1 cellular context compared by ENCODE assay signal in genomic region chr16:89093602-89094251, GRCh38.
A peak's percentile ranks its signal among the peaks of the same experiment; 100 is the strongest.
TF ChIP-seq lines count a peak whose summit lies in the region.

Gene ACSF3, plus strand, starts transcription at chr16:89093852. Its CDS starts 6,830 bp downstream, at chr16:89100682.

TF ChIP-seq in GM12878, 131 proteins besides CTCF, POLR2A, EP300 and RAD21 (continued from another document and continues in another):
- no peak for TF ChIP-seq REST (IDR thresholded peaks at IDR 0.05; ENCODE audit: low read depth, low read length)
- TF ChIP-seq ZBTB33 (IDR thresholded peaks at IDR 0.05): no peak
- no peak for TF ChIP-seq SUPT20H (IDR thresholded peaks at IDR 0.05; ENCODE audit: borderline replicate concordance, control insufficient read depth, low read depth, low read length)
- peak; percentile 77; the same call in 1 of the 2 replicates for TF ChIP-seq TCF12 (IDR thresholded peaks at IDR 0.05; ENCODE audit: low read depth, low read length)
- TF ChIP-seq NFXL1 (IDR thresholded peaks at IDR 0.05; ENCODE audit: borderline replicate concordance): 0 out of 2 replicates have a peak, but pooled peaks have one; percentile 57
- 0 out of 2 replicates have a peak, but pooled peaks have one; percentile 28 for TF ChIP-seq PAX5 (IDR thresholded peaks at IDR 0.05; ENCODE audit: borderline replicate concordance, low read depth, low read length)
- TF ChIP-seq FOS (IDR thresholded peaks at IDR 0.05; ENCODE audit: borderline replicate concordance, extremely low read depth, insufficient read length): no peak
- peak; percentile 92 for TF ChIP-seq SMARCA5 (IDR thresholded peaks at IDR 0.05)
- no peak for TF ChIP-seq HSF1 (IDR thresholded peaks at IDR 0.05; ENCODE audit: low read depth, low read length)
- TF ChIP-seq BCLAF1 (IDR thresholded peaks at IDR 0.05): peak; percentile 70
- peak; percentile 88 for TF ChIP-seq HCFC1 (IDR thresholded peaks at IDR 0.05; ENCODE audit: low read length)
- TF ChIP-seq SKIL (IDR thresholded peaks at IDR 0.05; ENCODE audit: low read depth, poor library complexity, severe bottlenecking): no peak
- TF ChIP-seq SMAD1 (IDR thresholded peaks at IDR 0.05; ENCODE audit: low read depth, partially characterized antibody): no peak
- TF ChIP-seq YBX1 (IDR thresholded peaks at IDR 0.05): no peak
- TF ChIP-seq MYC (IDR thresholded peaks at IDR 0.05; ENCODE audit: insufficient read depth, insufficient read length, insufficient replicate concordance, low read length, severe bottlenecking): peak; percentile 27
- TF ChIP-seq KLF5 (IDR thresholded peaks at IDR 0.05; ENCODE audit: partially characterized antibody): peak; percentile 58
- no peak for TF ChIP-seq JUND (IDR thresholded peaks at IDR 0.05; ENCODE audit: low read depth, low read length)
- TF ChIP-seq SP1 (IDR thresholded peaks at IDR 0.05; ENCODE audit: low read depth, low read length): peak; percentile 65
- peak; percentile 83 for TF ChIP-seq ZSCAN29 (IDR thresholded peaks at IDR 0.05)
- TF ChIP-seq MEF2A (IDR thresholded peaks at IDR 0.05; ENCODE audit: insufficient read depth, low read depth, low read length): peak; percentile 66; the same call in 1 of the 2 replicates
- TF ChIP-seq HDGF (IDR thresholded peaks at IDR 0.05): no peak
- peak; percentile 43 to 91; a peak in 3 of 4 replicates for TF ChIP-seq SRF (IDR thresholded peaks at IDR 0.05; ENCODE audit: low read depth in 2 of 2, low read length in 2 of 2)
- TF ChIP-seq ZBTB4 (CRISPR knock-in tag; IDR thresholded peaks at IDR 0.05): no peak
- TF ChIP-seq FOXM1 (IDR thresholded peaks at IDR 0.05; ENCODE audit: low read depth, low read length): no peak
- TF ChIP-seq JUNB (IDR thresholded peaks at IDR 0.05): no peak
- peak; percentile 88 for TF ChIP-seq GABPA (IDR thresholded peaks at IDR 0.05; ENCODE audit: low read depth)
- TF ChIP-seq SUZ12 (IDR thresholded peaks at IDR 0.05; ENCODE audit: unreplicated experiment): no peak
- TF ChIP-seq LARP7 (IDR thresholded peaks at IDR 0.05): peak; percentile 99
- TF ChIP-seq ZNF207 (IDR thresholded peaks at IDR 0.05; ENCODE audit: borderline replicate concordance): peak; percentile 87; the same call in 1 of the 2 replicates
- TF ChIP-seq STAT3 (IDR thresholded peaks at IDR 0.05; ENCODE audit: low read depth, low read length): no peak
- TF ChIP-seq NFYA (IDR thresholded peaks at IDR 0.05; ENCODE audit: borderline replicate concordance, low read depth, low read length): no peak
- TF ChIP-seq TCF7 (IDR thresholded peaks at IDR 0.05; ENCODE audit: borderline replicate concordance): no peak
- TF ChIP-seq TBL1XR1 (IDR thresholded peaks at IDR 0.05; ENCODE audit: low read depth, low read length): no peak
- peak; percentile 90 for TF ChIP-seq YY1 (IDR thresholded peaks at IDR 0.05; ENCODE audit: low read depth, low read length)
- TF ChIP-seq BHLHE40 (IDR thresholded peaks at IDR 0.05; ENCODE audit: borderline replicate concordance in 1 of 2, low read depth in 2 of 2, low read length in 1 of 2): peak in 1 of 2 experiments; percentile 90; a peak in 2 of 4 replicates
- 0 out of 2 replicates have a peak, but pooled peaks have one; percentile 22 for TF ChIP-seq CHD2 (IDR thresholded peaks at IDR 0.05; ENCODE audit: borderline replicate concordance, low read depth, low read length)
- TF ChIP-seq SMC3 (IDR thresholded peaks at IDR 0.05; ENCODE audit: borderline replicate concordance, low read length): no peak
- no peak for TF ChIP-seq KDM1A (IDR thresholded peaks at IDR 0.05; ENCODE audit: borderline replicate concordance)
- no peak for TF ChIP-seq CHD4 (IDR thresholded peaks at IDR 0.05)
- no peak for TF ChIP-seq CBX3 (IDR thresholded peaks at IDR 0.05; ENCODE audit: borderline replicate concordance, low read depth)
- TF ChIP-seq CBFB (IDR thresholded peaks at IDR 0.05; ENCODE audit: low read depth): no peak
- peak; percentile 17 to 49; a peak in 2 of 3 replicates for TF ChIP-seq EGR1 (IDR thresholded peaks at IDR 0.05; ENCODE audit: borderline replicate concordance in 1 of 2, low read depth in 2 of 2, low read length in 2 of 2)
- TF ChIP-seq DPF2 (IDR thresholded peaks at IDR 0.05): peak; percentile 86
- peak; percentile 80 for TF ChIP-seq MXI1 (IDR thresholded peaks at IDR 0.05; ENCODE audit: low read depth, low read length)
- TF ChIP-seq POLR2AphosphoS2 (IDR thresholded peaks at IDR 0.05; ENCODE audit: low read depth, low read length): peak; percentile 53; the same call in 1 of the 2 replicates
- TF ChIP-seq IKZF1 (conservative IDR thresholded peaks at IDR 0.05): peak; percentile 97
- peak; percentile 47; the same call in 1 of the 2 replicates for TF ChIP-seq POLR2AphosphoS5 (IDR thresholded peaks at IDR 0.05; ENCODE audit: low read length)
- TF ChIP-seq NKRF (conservative IDR thresholded peaks at IDR 0.05): peak; percentile 81
- no peak; the same call in 1 of the 2 replicates for TF ChIP-seq CREB1 (IDR thresholded peaks at IDR 0.05; ENCODE audit: low read depth)
- peak; percentile 12; the same call in 1 of the 2 replicates for TF ChIP-seq RUNX3 (IDR thresholded peaks at IDR 0.05; ENCODE audit: low read length)
- peak; percentile 92 for TF ChIP-seq NR2C1 (IDR thresholded peaks at IDR 0.05)
- TF ChIP-seq SREBF2 (IDR thresholded peaks at IDR 0.05; ENCODE audit: low read length): no peak
- TF ChIP-seq CREM (IDR thresholded peaks at IDR 0.05; ENCODE audit: low read depth): peak; percentile 45; the same call in 1 of the 2 replicates
- TF ChIP-seq RBBP5 (conservative IDR thresholded peaks at IDR 0.05): no peak
